12 cellular contexts compared by ENCODE assay signal in genomic region chr1:41371630-41372599, GRCh38. TPM values are rescaled to one million over a fixed set of nuclear protein-coding genes. Genes with fewer than 3 reads are reported as not detected.
DNase-seq lines count a peak whose midpoint lies in the region; ATAC-seq, FAIRE-seq and TF ChIP-seq lines count a peak whose summit lies in the region.
"Had no signal": no experiment of that assay in that cellular context is flagged by ENCODE, and none has a peak within 500 bp of the region (broad histone marks: within the 10 kb centered on the region; RNA-seq: fewer than 3 reads in every experiment).

No MANE protein-coding gene starts in this region.

- H3K27me3 Mint-ChIP-seq in GM23338 (ENCODE audit: insufficient read depth, low read depth, poor library complexity) (peaks cover 24% of the 10 kb centered on the region), T-cell (peaks cover 29 to 77% of the 10 kb centered on the region in 2 donors)

- H3K9me3 Mint-ChIP-seq in GM23338: no peaks in the 10 kb centered on the region
- H3K9me3 Mint-ChIP-seq in T-cell: no peaks in the 10 kb centered on the region

- H3F3A ChIP-seq in GM23338 (replicated peaks; ENCODE audit: low read depth): no peaks in the 10 kb centered on the region

- H3K4me1 ChIP-seq in GM23338 (ENCODE audit: insufficient read depth) (peaks cover 51% of the 10 kb centered on the region), ectodermal cell (ENCODE audit: control insufficient read depth, insufficient read depth, low read length) (peaks cover 33% of the 10 kb centered on the region)

- POLR2A ChIA-PET in T-cell (lab: Charles Lee): no interaction called here

- H3K9me2 ChIP-seq in GM23338 (ENCODE audit: insufficient read depth): no peaks in the 10 kb centered on the region

- H3K36me3 Mint-ChIP-seq in GM23338 (ENCODE audit: low read depth) (no peaks in the 10 kb centered on the region; the same call in 2 of the 3 replicates), T-cell (no peaks in the 10 kb centered on the region)

- no peak for TF ChIP-seq POLR2A in H54 (IDR thresholded peaks at IDR 0.05; ENCODE audit: low read depth, low read length)

- H3K36me3 ChIP-seq in GM23338 (ENCODE audit: insufficient read depth) (no peaks in the 10 kb centered on the region), ectodermal cell (ENCODE audit: control insufficient read depth, insufficient read depth, low read length) (no peaks in the 10 kb centered on the region)

- CTCF ChIA-PET in T-cell (lab: Charles Lee): interaction anchor here in 1 of 2 donors (0.5 kb wide), 1 partner anchor 21 kb away, joined by 4 read pairs; no protein-coding TSS in a partner anchor

- peak overlapping the region; percentile 60; the same call in 1 of the 2 replicates for H2AFZ ChIP-seq in GM23338

- DNase-seq in GM23338 (ENCODE audit: low spot score) (peak; percentile 97), NCI-H2171 (lab: John Stamatoyannopoulos, UW) (peak; percentile 94), omental fat pad (ENCODE audit: low spot score) (no peak), H54 (ENCODE audit: insufficient read length, low spot score) (no peak), HuH-7.5 (ENCODE audit: low spot score) (no peak), T-cell (no peak)
- DNase-seq in stimulated activated CD4-positive, alpha-beta T cell treated with anti-CD3 and anti-CD28 coated beads, Interleukin-4, amount 100 ng/mL, for 4 hours: no peak
- DNase-seq: stimulated activated CD4-positive, alpha-beta T cell treated with anti-CD3 and anti-CD28 coated beads, Interleukin-1b, Interleukin-23, amount 100 ng/mL, for 48 hours; T-helper 17 cell had no signal

- no peak overlapping the region for H3K27ac ChIP-seq in GM23338 (ENCODE audit: low read depth)
- H3K27ac ChIP-seq in ectodermal cell (ENCODE audit: insufficient read depth, low read depth, low read length, poor library complexity, severe bottlenecking): peak overlapping the region; percentile 81

- 7 to 11% methylated on average over 7 of the region's 7 CpGs for WGBS in ectodermal cell, 2 experiments

- H3K27me3 ChIP-seq in GM23338 (ENCODE audit: insufficient read depth) (peaks cover 27% of the 10 kb centered on the region), ectodermal cell (ENCODE audit: control insufficient read depth, insufficient read depth, low read length, poor library complexity, severe bottlenecking) (peaks cover 12% of the 10 kb centered on the region)

- H4K20me1 ChIP-seq in GM23338 (replicated peaks; ENCODE audit: insufficient read depth): no peaks in the 10 kb centered on the region

- H3K4me3 ChIP-seq in GM23338 (peak overlapping the region; percentile 58), ectodermal cell (ENCODE audit: insufficient read depth, low read depth, low read length) (no peak overlapping the region)

- peak overlapping the region; percentile 80 for H3K4me2 ChIP-seq in GM23338

- no peak for FAIRE-seq in H54 (lab: Jason Lieb, UNC)
- FAIRE-seq: endothelial cell of umbilical vein, GM18507 had no signal

- ATAC-seq in GM23338 (peak; percentile 90), omental fat pad (ENCODE audit: low FRiP score) (peak; percentile 10), T-cell (replicated peaks in 1 of 4) (no peak)
- ATAC-seq: T-helper 17 cell had no signal

- H3K27ac Mint-ChIP-seq in GM23338 (peak overlapping the region; percentile 24; the same call in 1 of the 2 replicates), T-cell (no peak overlapping the region)
- H3K27ac Mint-ChIP-seq: T-helper 17 cell had no signal

- H3K4me1 Mint-ChIP-seq in GM23338 (peaks cover 61% of the 10 kb centered on the region), T-cell (peaks cover 5 to 14% (median 8%) of the 10 kb centered on the region in 3 donors)

- no peaks in the 10 kb centered on the region for H3K79me2 ChIP-seq in GM23338 (replicated peaks; ENCODE audit: insufficient read depth)

- TF ChIP-seq CTCF in GM23338 (conservative IDR thresholded peaks at IDR 0.05; ENCODE audit: low read depth in 2 of 2): no peak
- TF ChIP-seq CTCF in omental fat pad (IDR thresholded peaks at IDR 0.05): no peak

- H3K9me3 ChIP-seq in ectodermal cell (ENCODE audit: control insufficient read depth, low read length): no peaks in the 10 kb centered on the region

- H3K4me3 Mint-ChIP-seq in GM23338: peak overlapping the region; percentile 64
- no peak overlapping the region for H3K4me3 Mint-ChIP-seq in T-cell
- H3K4me3 Mint-ChIP-seq: T-helper 17 cell had no signal

TF ChIP-seq in GM23338, 12 proteins besides CTCF, POLR2A, EP300 and RAD21:
- 0 out of 2 replicates have a peak, but pooled peaks have one; percentile 43 for TF ChIP-seq ETS1 (IDR thresholded peaks at IDR 0.05)
- TF ChIP-seq ZNF462 (CRISPR knock-in tag; IDR thresholded peaks at IDR 0.05): no peak
- TF ChIP-seq CREB1 (CRISPR knock-in tag; IDR thresholded peaks at IDR 0.05; ENCODE audit: low read depth): 0 out of 2 replicates have a peak, but pooled peaks have one; percentile 28
TF ChIP-seq in GM23338: peak in this region for 2.

RNA-seq across cellular contexts. Expression of gene FOXO6, which starts 10.7 kb away (rescaled TPM):
- 4.2 and 4.5 TPM in 2 replicates for total RNA-seq in GM23338 (2014; rRNA removed; shearing (Covaris generic))
- polyA plus RNA-seq in GM23338 (2016; fragmentation: Nextera tagmentation; extraction: Ambion mirVana): 0.66 and 0.68 TPM in 2 replicates
- polyA plus RNA-seq in ectodermal cell (2013, experiment 1 of 4): 1.5 TPM
- polyA plus RNA-seq in ectodermal cell (2013, experiment 2 of 4): 1.5 TPM
- polyA plus RNA-seq in ectodermal cell (2013, experiment 3 of 4): 2.1 TPM
- 2.6 TPM for polyA plus RNA-seq in ectodermal cell (2013, experiment 4 of 4)
- total RNA-seq in omental fat pad (under 1 TPM in 3 of 4 donors, not detected in 1; 0.12 to 0.93 (median 0.31) TPM), T-cell (under 1 TPM in 3 of 5 donors, not detected in 2; 0.13 to 0.70 (median 0.63) TPM)

Comparison
In these comparisons a context has a peak if more than half of its experiments do, and no peak if none do; other contexts are left out.
1. ATAC-seq: peak in GM23338 (single experiment) and omental fat pad (single experiment); none in T-cell (0 of 4).
2. DNase-seq: peak in GM23338 (single experiment) and NCI-H2171 (single experiment); none in omental fat pad (single experiment), H54 (single experiment), HuH-7.5 (single experiment), T-cell (0 of 34) and stimulated activated CD4-positive, alpha-beta T cell treated with anti-CD3 and anti-CD28 coated beads, Interleukin-4, amount 100 ng/mL, for 4 hours (0 of 2).